Comparison of ENCODE assay signal across 8 cellular contexts in genomic region chr3:195204360-195205166, GRCh38.
DNase-seq lines count a peak whose midpoint lies in the region; ATAC-seq and TF ChIP-seq lines count a peak whose summit lies in the region.

No MANE protein-coding gene starts in this region.

- TF ChIP-seq CTCF in parathyroid adenoma (IDR thresholded peaks at IDR 0.05): peak; percentile 12

- peak; percentile 30 for DNase-seq in GF-D8 (lab: John Stamatoyannopoulos, UW)
- peak; percentile 68 for DNase-seq in NCI-H1694 treated with DMSO at 0.1 percent for 48 hours (lab: John Stamatoyannopoulos, UW)
- DNase-seq in effector memory CD8-positive, alpha-beta T cell: peak in 1 of 3 experiments; percentile 4
- no peak for DNase-seq in activated CD4-positive, alpha-beta T cell treated with anti-CD3 and anti-CD28 coated beads for 4 hours
- DNase-seq in iPS-NIHi11 (ENCODE audit: low spot score): no peak

- no peaks in the 10 kb centered on the region for H3K27me3 Mint-ChIP-seq in effector memory CD8-positive, alpha-beta T cell

- H3K79me2 ChIP-seq in parathyroid adenoma: peaks cover 28% of the 10 kb centered on the region

- no peaks in the 10 kb centered on the region for H3K9me3 ChIP-seq in parathyroid adenoma (ENCODE audit: control insufficient read depth, low read length)

- no peaks in the 10 kb centered on the region for H3K27me3 ChIP-seq in parathyroid adenoma (ENCODE audit: control insufficient read depth, insufficient read depth, low read length)

- H3K36me3 Mint-ChIP-seq in effector memory CD8-positive, alpha-beta T cell (ENCODE audit: insufficient read depth): peaks cover 3% of the 10 kb centered on the region

- peaks cover 34% of the 10 kb centered on the region for H3K4me1 ChIP-seq in parathyroid adenoma

- ATAC-seq in effector memory CD8-positive, alpha-beta T cell (replicated peaks): no peak
- ATAC-seq in HG03108 (IDR thresholded peaks at IDR 0.05; ENCODE audit: unreplicated experiment): no peak
- ATAC-seq in HG02981 (IDR thresholded peaks at IDR 0.05; ENCODE audit: unreplicated experiment): no peak

- peak overlapping the region; percentile 86 for H3K27ac ChIP-seq in parathyroid adenoma

- no peaks in the 10 kb centered on the region for H3K9me3 Mint-ChIP-seq in effector memory CD8-positive, alpha-beta T cell

- H3K27ac Mint-ChIP-seq in effector memory CD8-positive, alpha-beta T cell: peak overlapping the region; percentile 56 to 63

- H3K36me3 ChIP-seq in parathyroid adenoma (ENCODE audit: control insufficient read depth, insufficient read depth, low read length): no peaks in the 10 kb centered on the region

- no peak overlapping the region for H3K9ac ChIP-seq in parathyroid adenoma

- peaks cover 18 to 21% of the 10 kb centered on the region in 2 donors for H3K4me1 Mint-ChIP-seq in effector memory CD8-positive, alpha-beta T cell (ENCODE audit: low read depth in 2 of 2)

- H3K4me2 ChIP-seq in parathyroid adenoma (ENCODE audit: low read length): peak overlapping the region; percentile 43

- peak overlapping the region; percentile 56 for H2AFZ ChIP-seq in parathyroid adenoma

- peak overlapping the region; percentile 42 to 58 for H3K4me3 Mint-ChIP-seq in effector memory CD8-positive, alpha-beta T cell

- no peak overlapping the region for H3K4me3 ChIP-seq in parathyroid adenoma (ENCODE audit: low read depth, low read length)

Comparison
In these comparisons a context has a peak if more than half of its experiments do, and no peak if none do; other contexts are left out.
1. DNase-seq: peak in GF-D8 (single experiment) and NCI-H1694 treated with DMSO at 0.1 percent for 48 hours (single experiment); none in activated CD4-positive, alpha-beta T cell treated with anti-CD3 and anti-CD28 coated beads for 4 hours (0 of 2) and iPS-NIHi11 (single experiment).